ENCODE assay signal across 32 cellular contexts in the genomic region with DNA sequence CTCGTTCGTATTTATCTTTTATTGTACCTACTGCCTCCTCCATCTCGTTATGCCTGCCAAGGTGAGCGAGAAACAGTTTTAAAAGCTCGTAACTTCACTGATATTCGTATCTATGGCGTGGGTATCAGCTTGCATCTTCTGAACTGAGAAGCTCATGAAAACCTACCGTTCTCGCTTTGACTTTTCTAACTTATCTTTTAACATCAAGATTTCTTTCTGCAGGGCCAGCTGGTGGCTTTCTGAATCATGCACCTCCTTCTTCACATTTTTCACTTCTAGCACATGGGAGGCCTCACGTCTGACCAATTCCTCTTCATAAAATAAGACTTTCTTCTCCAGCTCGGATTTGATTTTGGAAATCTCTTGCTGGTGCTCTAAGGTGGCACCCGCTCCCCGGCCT. TPM values are rescaled to one million over a fixed set of nuclear protein-coding genes. Genes with fewer than 3 reads are reported as not detected.
DNase-seq lines count a peak whose midpoint lies in the region; ATAC-seq and TF ChIP-seq lines count a peak whose summit lies in the region.
"Had no signal": no experiment of that assay in that cellular context is flagged by ENCODE, and none has a peak within 500 bp of the region (broad histone marks: within the 10 kb centered on the region; RNA-seq: fewer than 3 reads in every experiment).

No MANE protein-coding gene starts in this region.

- H3K4me3 Mint-ChIP-seq in central memory CD8-positive, alpha-beta T cell, result no peak overlapping the region
- H3K4me3 Mint-ChIP-seq: B cell; CD14-positive monocyte; CD4-positive, alpha-beta memory T cell; CD4-positive, alpha-beta T cell; CD4-positive, CD25-positive, alpha-beta regulatory T cell; CD8-positive, alpha-beta T cell had no signal

- H2AFZ ChIP-seq in trophoblast cell (ENCODE audit: insufficient read depth, low read length, poor library complexity), result no peak overlapping the region

- H4K8ac ChIP-seq in trophoblast cell (ENCODE audit: low read depth, low read length), result no peak overlapping the region

- H4K12ac ChIP-seq in trophoblast cell (ENCODE audit: low read depth, low read length), result no peak overlapping the region

- intact Hi-C loops in psoas muscle (cut with DNase I), result no loop called here

- H3K4me1 ChIP-seq in trophoblast cell (ENCODE audit: control insufficient read depth in 1 of 2, insufficient read depth in 2 of 2, low read length in 2 of 2) (no peaks in the 10 kb centered on the region), psoas muscle (peaks cover 23% of the 10 kb centered on the region)
- H3K4me1 ChIP-seq: BE2C, Caco-2 had no signal

- H3K27ac ChIP-seq in trophoblast cell (ENCODE audit: low read depth, low read length) (no peak overlapping the region), psoas muscle (peak overlapping the region; percentile 69)
- H3K27ac ChIP-seq: 22Rv1; A549; BLaER1; BLaER1 treated with 17β-estradiol and CSF1 and Interleukin-3, amounts not matched to agents 10 nM and 100 nM; C4-2B had no signal

- no peak for ATAC-seq in central memory CD8-positive, alpha-beta T cell (replicated peaks; ENCODE audit: extremely low read depth, poor library complexity, severe bottlenecking)
- ATAC-seq in psoas muscle, result no peak
- no peak for ATAC-seq in HG02623 (IDR thresholded peaks at IDR 0.05; ENCODE audit: unreplicated experiment)
- ATAC-seq: A549; CD8-positive, alpha-beta T cell had no signal

- H3K27ac Mint-ChIP-seq in central memory CD8-positive, alpha-beta T cell (ENCODE audit: low read depth), result peak overlapping the region; percentile 7
- H3K27ac Mint-ChIP-seq: B cell; CD4-positive, alpha-beta memory T cell; CD4-positive, alpha-beta T cell; CD8-positive, alpha-beta memory T cell; CD8-positive, alpha-beta T cell had no signal

- no CpG with 5 or more reads among the region's 13 CpGs for WGBS in trophoblast cell (ENCODE audit: extremely low coverage, insufficient coverage, insufficient read length)
- WGBS in psoas muscle, 3 donors, result 95 to 97% (median 96%) methylated on average over 13 of the region's 13 CpGs

- H3K36me3 ChIP-seq in trophoblast cell (ENCODE audit: control insufficient read depth in 1 of 2, insufficient read depth in 2 of 2, low read length in 2 of 2) (peaks cover 58 to 71% of the 10 kb centered on the region in 2 experiments), psoas muscle (ENCODE audit: insufficient read depth in 1 of 2, low read depth in 1 of 2) (peaks cover 19 to 100% of the 10 kb centered on the region in 2 donors)

- no peak overlapping the region for H3K9ac ChIP-seq in trophoblast cell (ENCODE audit: low read length)
- H3K9ac ChIP-seq: BLaER1; BLaER1 treated with 17β-estradiol and CSF1 and Interleukin-3, amounts not matched to agents 10 nM and 100 nM had no signal

- peaks cover 1% of the 10 kb centered on the region for H3K9me3 ChIP-seq in trophoblast cell (ENCODE audit: insufficient read depth, low read depth, low read length)
- no peaks in the 10 kb centered on the region for H3K9me3 ChIP-seq in psoas muscle
- H3K9me3 ChIP-seq: A549; BE2C; BLaER1; BLaER1 treated with 17β-estradiol and CSF1 and Interleukin-3, amounts not matched to agents 10 nM and 100 nM; Caco-2 had no signal

- H3K4me3 ChIP-seq in trophoblast cell (ENCODE audit: low read depth, low read length) (no peak overlapping the region), psoas muscle (no peak overlapping the region)
- H3K4me3 ChIP-seq: A549; BLaER1; BLaER1 treated with 17β-estradiol and CSF1 and Interleukin-3, amounts not matched to agents 10 nM and 100 nM had no signal

- H3K4me2 ChIP-seq in trophoblast cell (ENCODE audit: low read length), result no peak overlapping the region
- H3K4me2 ChIP-seq: A549; BLaER1; BLaER1 treated with 17β-estradiol and CSF1 and Interleukin-3, amounts not matched to agents 10 nM and 100 nM had no signal

- TF ChIP-seq CTCF in psoas muscle (IDR thresholded peaks at IDR 0.05), result no peak

- no peak overlapping the region for H3K4ac ChIP-seq in trophoblast cell (ENCODE audit: low read depth, low read length)

- no peaks in the 10 kb centered on the region for H3K27me3 ChIP-seq in trophoblast cell (ENCODE audit: insufficient read depth, low read length)
- H3K27me3 ChIP-seq in psoas muscle (ENCODE audit: insufficient read depth in 3 of 3, low read length in 2 of 3), result no peaks in the 10 kb centered on the region
- H3K27me3 ChIP-seq: BE2C; BLaER1; BLaER1 treated with 17β-estradiol and CSF1 and Interleukin-3, amounts not matched to agents 10 nM and 100 nM had no signal

- H3K27me3 Mint-ChIP-seq in central memory CD8-positive, alpha-beta T cell, result peaks cover 11% of the 10 kb centered on the region
- H3K27me3 Mint-ChIP-seq: B cell; CD4-positive, alpha-beta memory T cell; CD4-positive, alpha-beta T cell; CD4-positive, CD25-positive, alpha-beta regulatory T cell; CD8-positive, alpha-beta memory T cell had no signal

- H2AK5ac ChIP-seq in trophoblast cell (ENCODE audit: low read length), result no peak overlapping the region

- H2BK12ac ChIP-seq in trophoblast cell (ENCODE audit: low read length), result no peak overlapping the region

- no peak overlapping the region for H3K18ac ChIP-seq in trophoblast cell (ENCODE audit: low read length)

- no peaks in the 10 kb centered on the region for H3K9me3 Mint-ChIP-seq in central memory CD8-positive, alpha-beta T cell
- H3K9me3 Mint-ChIP-seq: CD4-positive, alpha-beta memory T cell; CD4-positive, alpha-beta T cell; CD4-positive, CD25-positive, alpha-beta regulatory T cell; CD8-positive, alpha-beta memory T cell; CD8-positive, alpha-beta T cell had no signal

- no peaks in the 10 kb centered on the region for H3K4me1 Mint-ChIP-seq in central memory CD8-positive, alpha-beta T cell
- H3K4me1 Mint-ChIP-seq: B cell; CD4-positive, alpha-beta memory T cell; CD4-positive, CD25-positive, alpha-beta regulatory T cell; CD8-positive, alpha-beta memory T cell had no signal

- H3K23ac ChIP-seq in trophoblast cell (ENCODE audit: low read length), result no peak overlapping the region

- no peak for DNase-seq in central memory CD8-positive, alpha-beta T cell (ENCODE audit: low spot score in 2 of 2)
- DNase-seq in trophoblast cell (peak; percentile 44 to 70), psoas muscle (no peak), DMS153 (lab: John Stamatoyannopoulos, UW) (no peak), DMS 273 treated with DMSO at 0.1 percent for 48 hours (lab: John Stamatoyannopoulos, UW) (no peak)
- DNase-seq: 8988T; ACHN; AML-193; BE2C; C1 segment of cervical spinal cord; Caco-2; Calu3; CD4-positive, alpha-beta memory T cell; CD4-positive, alpha-beta T cell; CD4-positive, CD25-positive, alpha-beta regulatory T cell; CD8-positive, alpha-beta memory T cell; CD8-positive, alpha-beta T cell; COR-L47; DMS53; DMS79; DMS79 treated with DMSO at 0.1 percent for 48 hours; DND-41; EL had no signal

- no peaks in the 10 kb centered on the region for H3K79me1 ChIP-seq in trophoblast cell (ENCODE audit: low read length)

- no peak overlapping the region for H2BK5ac ChIP-seq in trophoblast cell (ENCODE audit: low read depth, low read length, poor library complexity)

- no peak overlapping the region for H3K14ac ChIP-seq in trophoblast cell (ENCODE audit: low read length)

- H3K79me2 ChIP-seq in trophoblast cell (ENCODE audit: control insufficient read depth, insufficient read depth, low read length, poor library complexity), result no peaks in the 10 kb centered on the region

- H4K91ac ChIP-seq in trophoblast cell (ENCODE audit: low read depth, low read length), result no peak overlapping the region

- H3K36me3 Mint-ChIP-seq in central memory CD8-positive, alpha-beta T cell (ENCODE audit: insufficient read depth), result peaks cover 4% of the 10 kb centered on the region
- H3K36me3 Mint-ChIP-seq: CD8-positive, alpha-beta memory T cell had no signal

- no peak overlapping the region for H2BK120ac ChIP-seq in trophoblast cell (ENCODE audit: insufficient read depth, low read length, poor library complexity)

RNA-seq across cellular contexts. Expression of a gene that starts 45.8 kb away (rescaled TPM):
- polyA plus RNA-seq in trophoblast cell (2013), result 0.66 and 0.89 TPM in 2 replicates
- total RNA-seq in psoas muscle, result not detected
- under 1 TPM; 0.18 to 0.19 (median 0.18) TPM for polyA plus RNA-seq in psoas muscle
- total RNA-seq: G401 had no signal
- polyA plus RNA-seq: CD14-positive monocyte had no signal

Comparison
In these comparisons a context has a peak if more than half of its experiments do, and no peak if none do; other contexts are left out.
1. DNase-seq: peak in trophoblast cell (2 of 2); none in central memory CD8-positive, alpha-beta T cell (0 of 2), psoas muscle (0 of 2), DMS153 (single experiment) and DMS 273 treated with DMSO at 0.1 percent for 48 hours (single experiment).